2 cellular contexts compared by ENCODE assay signal in the genomic region with DNA sequence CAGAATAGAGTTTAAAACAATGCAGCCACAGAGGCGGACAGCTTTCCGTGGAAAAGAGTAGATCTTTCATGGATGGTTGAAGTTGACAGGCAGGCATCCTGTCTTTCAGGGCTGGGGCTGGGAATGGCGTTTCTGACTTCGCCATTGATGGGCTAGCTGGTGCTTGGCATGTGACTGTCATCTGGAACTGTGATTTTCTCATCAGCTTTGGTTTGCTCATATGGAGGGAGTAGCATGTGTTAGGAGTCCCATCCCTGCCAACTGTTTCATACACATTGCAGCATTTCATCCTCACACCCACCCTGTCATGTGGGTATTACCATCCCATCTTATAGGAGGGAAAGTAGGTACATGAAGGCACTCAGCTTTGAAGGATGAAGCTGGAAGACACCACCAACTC.
TF ChIP-seq lines count a peak whose summit lies in the region.

No MANE protein-coding gene starts in this region.

TF ChIP-seq in SK-N-SH, 30 proteins besides CTCF, POLR2A, EP300 and RAD21 (continued from another document):
- TF ChIP-seq, protein P1, sequence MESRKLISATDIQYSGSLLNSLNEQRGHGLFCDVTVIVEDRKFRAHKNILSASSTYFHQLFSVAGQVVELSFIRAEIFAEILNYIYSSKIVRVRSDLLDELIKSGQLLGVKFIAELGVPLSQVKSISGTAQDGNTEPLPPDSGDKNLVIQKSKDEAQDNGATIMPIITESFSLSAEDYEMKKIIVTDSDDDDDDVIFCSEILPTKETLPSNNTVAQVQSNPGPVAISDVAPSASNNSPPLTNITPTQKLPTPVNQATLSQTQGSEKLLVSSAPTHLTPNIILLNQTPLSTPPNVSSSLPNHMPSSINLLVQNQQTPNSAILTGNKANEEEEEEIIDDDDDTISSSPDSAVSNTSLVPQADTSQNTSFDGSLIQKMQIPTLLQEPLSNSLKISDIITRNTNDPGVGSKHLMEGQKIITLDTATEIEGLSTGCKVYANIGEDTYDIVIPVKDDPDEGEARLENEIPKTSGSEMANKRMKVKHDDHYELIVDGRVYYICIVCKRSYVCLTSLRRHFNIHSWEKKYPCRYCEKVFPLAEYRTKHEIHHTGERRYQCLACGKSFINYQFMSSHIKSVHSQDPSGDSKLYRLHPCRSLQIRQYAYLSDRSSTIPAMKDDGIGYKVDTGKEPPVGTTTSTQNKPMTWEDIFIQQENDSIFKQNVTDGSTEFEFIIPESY (IDR thresholded peaks at IDR 0.05; ENCODE audit: borderline replicate concordance, low read depth) = no peak
- no peak for TF ChIP-seq CHD2 (IDR thresholded peaks at IDR 0.05; ENCODE audit: low read length, partially characterized antibody)

TF ChIP-seq in SK-N-SH treated with all-trans-retinoic acid at 6 μM for 48 hours, 23 proteins besides CTCF, POLR2A, EP300 and RAD21 (continued from another document):
- TF ChIP-seq, protein P2, sequence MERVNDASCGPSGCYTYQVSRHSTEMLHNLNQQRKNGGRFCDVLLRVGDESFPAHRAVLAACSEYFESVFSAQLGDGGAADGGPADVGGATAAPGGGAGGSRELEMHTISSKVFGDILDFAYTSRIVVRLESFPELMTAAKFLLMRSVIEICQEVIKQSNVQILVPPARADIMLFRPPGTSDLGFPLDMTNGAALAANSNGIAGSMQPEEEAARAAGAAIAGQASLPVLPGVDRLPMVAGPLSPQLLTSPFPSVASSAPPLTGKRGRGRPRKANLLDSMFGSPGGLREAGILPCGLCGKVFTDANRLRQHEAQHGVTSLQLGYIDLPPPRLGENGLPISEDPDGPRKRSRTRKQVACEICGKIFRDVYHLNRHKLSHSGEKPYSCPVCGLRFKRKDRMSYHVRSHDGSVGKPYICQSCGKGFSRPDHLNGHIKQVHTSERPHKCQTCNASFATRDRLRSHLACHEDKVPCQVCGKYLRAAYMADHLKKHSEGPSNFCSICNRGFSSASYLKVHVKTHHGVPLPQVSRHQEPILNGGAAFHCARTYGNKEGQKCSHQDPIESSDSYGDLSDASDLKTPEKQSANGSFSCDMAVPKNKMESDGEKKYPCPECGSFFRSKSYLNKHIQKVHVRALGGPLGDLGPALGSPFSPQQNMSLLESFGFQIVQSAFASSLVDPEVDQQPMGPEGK (CRISPR knock-in tag; IDR thresholded peaks at IDR 0.05; ENCODE audit: borderline replicate concordance) = no peak
- no peak for TF ChIP-seq ZNF8 (CRISPR knock-in tag; IDR thresholded peaks at IDR 0.05)
- no peak for TF ChIP-seq ZNF565 (CRISPR knock-in tag; conservative IDR thresholded peaks at IDR 0.05; ENCODE audit: low read depth)
- no peak for TF ChIP-seq TOX (CRISPR knock-in tag; IDR thresholded peaks at IDR 0.05; ENCODE audit: borderline replicate concordance)
- TF ChIP-seq PPARA (CRISPR knock-in tag; IDR thresholded peaks at IDR 0.05; ENCODE audit: borderline replicate concordance) = no peak
- TF ChIP-seq, protein P3, sequence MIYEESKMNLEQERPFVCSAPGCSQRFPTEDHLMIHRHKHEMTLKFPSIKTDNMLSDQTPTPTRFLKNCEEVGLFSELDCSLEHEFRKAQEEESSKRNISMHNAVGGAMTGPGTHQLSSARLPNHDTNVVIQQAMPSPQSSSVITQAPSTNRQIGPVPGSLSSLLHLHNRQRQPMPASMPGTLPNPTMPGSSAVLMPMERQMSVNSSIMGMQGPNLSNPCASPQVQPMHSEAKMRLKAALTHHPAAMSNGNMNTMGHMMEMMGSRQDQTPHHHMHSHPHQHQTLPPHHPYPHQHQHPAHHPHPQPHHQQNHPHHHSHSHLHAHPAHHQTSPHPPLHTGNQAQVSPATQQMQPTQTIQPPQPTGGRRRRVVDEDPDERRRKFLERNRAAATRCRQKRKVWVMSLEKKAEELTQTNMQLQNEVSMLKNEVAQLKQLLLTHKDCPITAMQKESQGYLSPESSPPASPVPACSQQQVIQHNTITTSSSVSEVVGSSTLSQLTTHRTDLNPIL (CRISPR knock-in tag; IDR thresholded peaks at IDR 0.05; ENCODE audit: low read depth) = no peak
- no peak for TF ChIP-seq ZNF70 (CRISPR knock-in tag; IDR thresholded peaks at IDR 0.05)
